ENCODE assay signal across 17 cellular contexts in the genomic region with DNA sequence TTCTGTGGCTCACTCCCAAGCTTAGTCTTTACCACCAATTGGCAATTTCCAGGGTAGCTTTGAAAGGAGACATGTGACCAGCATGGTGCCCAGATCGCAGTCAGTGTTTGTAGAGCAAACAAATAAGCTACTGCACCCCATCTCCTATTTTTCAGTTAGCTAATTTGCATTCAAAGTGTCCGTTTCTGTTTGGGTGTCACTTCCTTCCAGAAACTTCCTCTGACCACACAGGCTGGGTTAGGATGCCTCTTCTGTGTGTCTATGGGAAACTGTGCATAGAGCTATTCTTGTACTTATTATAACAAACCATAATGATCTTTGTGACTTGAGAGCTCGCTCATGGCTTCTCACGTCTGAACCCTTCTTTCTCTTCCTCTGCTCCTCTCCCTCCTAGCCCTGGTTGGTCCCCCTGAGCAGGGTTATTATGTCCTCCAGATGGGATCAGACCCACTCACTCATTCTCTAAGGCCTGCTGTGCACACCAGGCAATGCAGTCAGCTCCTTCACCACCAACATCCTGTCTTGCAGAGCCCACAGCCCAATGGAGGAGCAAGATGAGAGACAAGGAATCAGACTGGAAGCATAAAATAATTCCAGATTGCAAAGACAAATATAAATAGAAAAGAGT.
DNase-seq lines count a peak whose midpoint lies in the region; ATAC-seq, FAIRE-seq and TF ChIP-seq lines count a peak whose summit lies in the region.
"Had no signal": no experiment of that assay in that cellular context is flagged by ENCODE, and none has a peak within 500 bp of the region (broad histone marks: within the 10 kb centered on the region; RNA-seq: fewer than 3 reads in every experiment).

No MANE protein-coding gene starts in this region.

- no peak for FAIRE-seq in H1 (lab: Jason Lieb, UNC)
- FAIRE-seq: islet of Langerhans had no signal

- POLR2A ChIA-PET in H1 (lab: Charles Lee; ENCODE audit: partially characterized antibody) (no interaction called here), T-cell (lab: Charles Lee) (interaction anchor here in 1 of 2 donors (0.5 kb wide), 1 partner anchor 55 kb away, joined by 3 read pairs; no protein-coding TSS in a partner anchor)

- no peak for TF ChIP-seq EP300 in H1 (IDR thresholded peaks at IDR 0.05; ENCODE audit: borderline replicate concordance in 1 of 2, low read depth in 2 of 2, low read length in 2 of 2)

- H3K27me3 ChIP-seq in H1 (replicated peaks in 1 of 4; ENCODE audit: control insufficient read depth in 3 of 4, extremely low read depth in 1 of 4, insufficient read depth in 3 of 4, low read length in 3 of 4): no peaks in the 10 kb centered on the region
- H3K27me3 ChIP-seq: body of pancreas had no signal

- no peaks in the 10 kb centered on the region for H3K4me1 ChIP-seq in H1 (replicated peaks in 1 of 4; ENCODE audit: control insufficient read depth in 3 of 4, insufficient read depth in 4 of 4, low read length in 3 of 4)
- H3K4me1 ChIP-seq: body of pancreas, foreskin keratinocyte had no signal

- peaks cover 7% of the 10 kb centered on the region for H3K4me1 Mint-ChIP-seq in mesothelial cell of epicardium
- H3K4me1 Mint-ChIP-seq in T-cell: no peaks in the 10 kb centered on the region
- H3K4me1 Mint-ChIP-seq: activated CD4-positive, alpha-beta T cell treated with anti-CD3 and anti-CD28 coated beads for 36 hours had no signal

- no peak overlapping the region for H2BK5ac ChIP-seq in H1 (ENCODE audit: low read depth, low read length)

- no peak overlapping the region for H2BK120ac ChIP-seq in H1 (replicated peaks; ENCODE audit: low read depth, low read length)

- H3K4me2 ChIP-seq in H1 (ENCODE audit: insufficient read depth in 1 of 2, low read depth in 2 of 2, low read length in 2 of 2): no peak overlapping the region

- H3K4me3 Mint-ChIP-seq in mesothelial cell of epicardium (no peak overlapping the region), T-cell (no peak overlapping the region)
- H3K4me3 Mint-ChIP-seq: activated CD4-positive, alpha-beta T cell treated with anti-CD3 and anti-CD28 coated beads for 36 hours; activated T-helper 1 cell treated with anti-CD3 and anti-CD28 coated beads, Interleukin-12 subunit alpha, Interleukin-12 subunit beta, Interleukin-2, Interleukin-4 antibody, amounts not matched to agents 30 ng/mL and 10 ng/mL and 1 ng/mL, durations not matched to agents 14 hours and 24 hours and 36 hours had no signal

- H2AFZ ChIP-seq in H1 (ENCODE audit: low read length): 0 out of 2 replicates have a peak overlapping the region, but pooled peaks have one; percentile 20

- H2BK12ac ChIP-seq in H1 (ENCODE audit: low read depth, low read length): no peak overlapping the region

- CTCF ChIA-PET in H1 (lab: Charles Lee; ENCODE audit: partially characterized antibody): interaction anchor here (0.8 to 9.4 kb wide), 5 partner anchors 14 to 98 kb away, joined by 3 to 196 read pairs (median 3); a partner anchor contains a TSS
- CTCF ChIA-PET in T-cell (lab: Charles Lee): no interaction called here

- H3K36me3 ChIP-seq in H1 (ENCODE audit: control insufficient read depth in 2 of 4, insufficient read depth in 4 of 4, low read length in 3 of 4): no peaks in the 10 kb centered on the region
- H3K36me3 ChIP-seq: thoracic aorta had no signal

- no peak overlapping the region for H4K8ac ChIP-seq in H1 (ENCODE audit: extremely low read depth, insufficient read depth, low read length)

- H2AK5ac ChIP-seq in H1 (ENCODE audit: low read depth, low read length): no peak overlapping the region

- no peak overlapping the region for H3K4ac ChIP-seq in H1 (replicated peaks; ENCODE audit: insufficient read length, low read depth, low read length)

- no peak overlapping the region for H3K23ac ChIP-seq in H1 (ENCODE audit: insufficient read length)

- H3K23me2 ChIP-seq in H1 (ENCODE audit: low read depth, low read length): no peaks in the 10 kb centered on the region

- H3K79me2 ChIP-seq in H1 (ENCODE audit: control insufficient read depth in 1 of 2, insufficient read depth in 2 of 2, low read length in 2 of 2): no peaks in the 10 kb centered on the region

- no peaks in the 10 kb centered on the region for H3K79me1 ChIP-seq in H1 (ENCODE audit: low read depth, low read length)

- no peak overlapping the region for H4K91ac ChIP-seq in H1 (replicated peaks; ENCODE audit: insufficient read length, low read length)

- no peak overlapping the region for H4K5ac ChIP-seq in H1 (ENCODE audit: insufficient read length, low read depth, low read length)

- no peaks in the 10 kb centered on the region for H4K20me1 ChIP-seq in H1 (replicated peaks in 1 of 2; ENCODE audit: control insufficient read depth in 1 of 2, insufficient read depth in 2 of 2, low read length in 2 of 2)

- no peak overlapping the region for H3K9ac ChIP-seq in H1 (replicated peaks in 1 of 4; ENCODE audit: extremely low read depth in 1 of 4, low read depth in 3 of 4, low read length in 3 of 4)

- H2BK15ac ChIP-seq in H1 (ENCODE audit: low read length): no peak overlapping the region

- H3K27ac Mint-ChIP-seq in mesothelial cell of epicardium (no peak overlapping the region), T-cell (no peak overlapping the region)
- H3K27ac Mint-ChIP-seq: activated CD4-positive, alpha-beta T cell treated with anti-CD3 and anti-CD28 coated beads for 36 hours; activated T-helper 1 cell treated with anti-CD3 and anti-CD28 coated beads, Interleukin-12 subunit alpha, Interleukin-12 subunit beta, Interleukin-2, Interleukin-4 antibody, amounts not matched to agents 30 ng/mL and 10 ng/mL and 1 ng/mL, durations not matched to agents 14 hours and 24 hours and 36 hours had no signal

- no peak overlapping the region for H3K14ac ChIP-seq in H1 (ENCODE audit: insufficient read length)

- no peak overlapping the region for H2BK20ac ChIP-seq in H1 (ENCODE audit: low read length)

- no peak for TF ChIP-seq POLR2A in H1 (IDR thresholded peaks at IDR 0.05; ENCODE audit: control extremely low read depth in 1 of 2, low read depth in 2 of 2, low read length in 2 of 2)

- no peak overlapping the region for H3K18ac ChIP-seq in H1 (ENCODE audit: extremely low read depth, low read length)

- H3K36me3 Mint-ChIP-seq in mesothelial cell of epicardium (no peaks in the 10 kb centered on the region), T-cell (no peaks in the 10 kb centered on the region)

- H3K27ac ChIP-seq in H1 (ENCODE audit: low read depth, low read length): no peak overlapping the region
- H3K27ac ChIP-seq: body of pancreas, foreskin keratinocyte, thoracic aorta had no signal

- no peak overlapping the region for H3K56ac ChIP-seq in H1 (replicated peaks; ENCODE audit: insufficient read length, low read depth, low read length)

- no peak for DNase-seq in H1 (ENCODE audit: low read depth in 1 of 2, low spot score in 2 of 2)
- no peak for DNase-seq in mesothelial cell of epicardium (ENCODE audit: low spot score in 2 of 2, unreplicated experiment in 2 of 2)
- DNase-seq in SW480 (ENCODE audit: low spot score): no peak
- no peak for DNase-seq in effector CD4-positive, alpha-beta T cell
- DNase-seq in T-cell: no peak
- DNase-seq: activated CD4-positive, alpha-beta T cell treated with anti-CD3 and anti-CD28 coated beads for 36 hours; body of pancreas; effector memory CD4-positive, alpha-beta T cell; foreskin keratinocyte; NCI-H446 treated with DMSO at 0.1 percent for 48 hours had no signal

- no peak for TF ChIP-seq RAD21 in H1 (IDR thresholded peaks at IDR 0.05 in 1 of 2, conservative IDR thresholded peaks at IDR 0.05 in 1 of 2; ENCODE audit: low read depth in 2 of 2, low read length in 2 of 2)

- H3K9me3 ChIP-seq in H1 (ENCODE audit: insufficient read depth in 2 of 2, low read depth in 1 of 2, low read length in 1 of 2): no peaks in the 10 kb centered on the region
- H3K9me3 ChIP-seq: body of pancreas, thoracic aorta had no signal

- no peaks in the 10 kb centered on the region for H3K9me3 Mint-ChIP-seq in mesothelial cell of epicardium
- H3K9me3 Mint-ChIP-seq in T-cell: no peaks in the 10 kb centered on the region
- H3K9me3 Mint-ChIP-seq: activated T-helper 1 cell treated with anti-CD3 and anti-CD28 coated beads, Interleukin-12 subunit alpha, Interleukin-12 subunit beta, Interleukin-2, Interleukin-4 antibody, amounts not matched to agents 30 ng/mL and 10 ng/mL and 1 ng/mL, durations not matched to agents 14 hours and 24 hours and 36 hours had no signal

- ATAC-seq in GM19025 (IDR thresholded peaks at IDR 0.05; ENCODE audit: low read depth, unreplicated experiment): peak; percentile 85
- ATAC-seq in GM21576 (IDR thresholded peaks at IDR 0.05; ENCODE audit: unreplicated experiment): peak; percentile 90
- peak; percentile 64 for ATAC-seq in HG03097 (IDR thresholded peaks at IDR 0.05; ENCODE audit: low FRiP score, unreplicated experiment)
- no peak for ATAC-seq in T-cell (replicated peaks in 1 of 4)
- ATAC-seq: activated CD4-positive, alpha-beta T cell treated with anti-CD3 and anti-CD28 coated beads for 36 hours; body of pancreas; foreskin keratinocyte; Panc1 had no signal

- peaks cover 39% of the 10 kb centered on the region for H3K27me3 Mint-ChIP-seq in mesothelial cell of epicardium (ENCODE audit: low read depth)
- H3K27me3 Mint-ChIP-seq in T-cell: peaks cover 4 to 7% of the 10 kb centered on the region in 2 donors
- H3K27me3 Mint-ChIP-seq: activated CD4-positive, alpha-beta T cell treated with anti-CD3 and anti-CD28 coated beads for 36 hours had no signal

- H3K4me3 ChIP-seq in H1 (ENCODE audit: extremely low read depth in 1 of 4, insufficient read depth in 2 of 4, low read depth in 3 of 4, low read length in 4 of 4): no peak overlapping the region
- H3K4me3 ChIP-seq: body of pancreas, thoracic aorta had no signal

- 94% methylated on average over 4 of the region's 4 CpGs; no CpG with 5 or more reads in 1 of the 2 experiments for WGBS in H1 (ENCODE audit: extremely low coverage in 1 of 2, insufficient coverage in 1 of 2, insufficient read length in 1 of 2, insufficient replicate concordance in 2 of 2, low coverage in 1 of 2, low lambda C conversion rate in 2 of 2, missing lambda C conversion rate in 1 of 2), 2 experiments

- TF ChIP-seq CTCF in H1 (IDR thresholded peaks at IDR 0.05; ENCODE audit: control extremely low read depth in 1 of 3, insufficient read depth in 1 of 3, low read depth in 1 of 3, low read length in 3 of 3): no peak
- TF ChIP-seq CTCF in mesothelial cell of epicardium (IDR thresholded peaks at IDR 0.05; ENCODE audit: unreplicated experiment): no peak

TF ChIP-seq in H1, 55 proteins besides CTCF, POLR2A, EP300 and RAD21 (continues in another document):
- TF ChIP-seq KDM1A (IDR thresholded peaks at IDR 0.05; ENCODE audit: borderline replicate concordance, low read length) (no peak), BCL11A (IDR thresholded peaks at IDR 0.05; ENCODE audit: low read depth in 2 of 2, low read length in 2 of 2) (no peak)

Comparison
In these comparisons a context has a peak if more than half of its experiments do, and no peak if none do; other contexts are left out.
1. ATAC-seq: peak in GM19025 (single experiment), GM21576 (single experiment) and HG03097 (single experiment); none in T-cell (0 of 4).